ENCODE assay signal across 11 cellular contexts in genomic region chr7:139103057-139103820, GRCh38. TPM values are rescaled to one million over a fixed set of nuclear protein-coding genes. Genes with fewer than 3 reads are reported as not detected.
DNase-seq lines count a peak whose midpoint lies in the region; ATAC-seq and TF ChIP-seq lines count a peak whose summit lies in the region.
"Had no signal": no experiment of that assay in that cellular context is flagged by ENCODE, and none has a peak within 500 bp of the region (broad histone marks: within the 10 kb centered on the region; RNA-seq: fewer than 3 reads in every experiment).

No MANE protein-coding gene starts in this region.

- DNase-seq in left ventricle myocardium inferior (no peak), heart left ventricle (no peak), T-helper 17 cell (no peak), fibroblast of the aortic adventitia (ENCODE audit: low read depth) (peak; percentile 5), upper lobe of right lung (no peak), NCI-H2196 (lab: John Stamatoyannopoulos, UW; ENCODE audit: unreplicated experiment) (no peak), NCI-H187 treated with DMSO at 0.1 percent for 48 hours (lab: John Stamatoyannopoulos, UW) (no peak)
- DNase-seq: NCI-H526 had no signal

- WGBS in heart left ventricle, 4 donors = 59 to 69% (median 62%) methylated on average over 5 of the region's 5 CpGs

- peaks cover 62% of the 10 kb centered on the region for H3K4me1 ChIP-seq in left ventricle myocardium inferior
- H3K4me1 ChIP-seq in heart left ventricle = peaks cover 0 to 69% (median 12%) of the 10 kb centered on the region in 12 donors
- H3K4me1 ChIP-seq in upper lobe of right lung = peaks cover 31% of the 10 kb centered on the region

- peak overlapping the region; percentile 94 for H3K4me3 Mint-ChIP-seq in T-helper 17 cell

- H3K27me3 Mint-ChIP-seq in T-helper 17 cell = no peaks in the 10 kb centered on the region

- H3K27me3 ChIP-seq in left ventricle myocardium inferior (ENCODE audit: low read depth) (no peaks in the 10 kb centered on the region), heart left ventricle (no peaks in the 10 kb centered on the region), upper lobe of right lung (no peaks in the 10 kb centered on the region)
- H3K27me3 ChIP-seq: SJSA1 had no signal

- H3K27ac Mint-ChIP-seq in T-helper 17 cell = peak overlapping the region; percentile 99

- TF ChIP-seq POLR2A in heart left ventricle (IDR thresholded peaks at IDR 0.05) = no peak

- ATAC-seq in heart left ventricle = no peak
- no peak for ATAC-seq in T-helper 17 cell
- no peak for ATAC-seq in upper lobe of right lung
- ATAC-seq in HG03025 (IDR thresholded peaks at IDR 0.05; ENCODE audit: low FRiP score, unreplicated experiment) = no peak
- ATAC-seq: HCT116 had no signal

- H3K36me3 ChIP-seq in left ventricle myocardium inferior (no peaks in the 10 kb centered on the region), heart left ventricle (peaks cover 0 to 9% (median 0%) of the 10 kb centered on the region in 9 donors), upper lobe of right lung (peaks cover 5% of the 10 kb centered on the region)
- H3K36me3 ChIP-seq: SJSA1 had no signal

- intact Hi-C loops in left ventricle myocardium inferior (cut with micrococcal nuclease) (no loop called here), heart left ventricle (cut with DNase I) (no loop called here), upper lobe of right lung (cut with DNase I) (no loop called here)

- H3K9me3 ChIP-seq in left ventricle myocardium inferior (replicated peaks) = no peaks in the 10 kb centered on the region
- no peaks in the 10 kb centered on the region for H3K9me3 ChIP-seq in heart left ventricle
- H3K9me3 ChIP-seq in T-helper 17 cell (ENCODE audit: control insufficient read depth, low read length, poor library complexity, severe bottlenecking) = no peaks in the 10 kb centered on the region
- H3K9me3 ChIP-seq in upper lobe of right lung = no peaks in the 10 kb centered on the region
- H3K9me3 ChIP-seq: SJSA1 had no signal

- peaks cover 49% of the 10 kb centered on the region for H3K4me1 Mint-ChIP-seq in T-helper 17 cell

- H3K36me3 Mint-ChIP-seq in T-helper 17 cell (ENCODE audit: low read depth) = peaks cover 20% of the 10 kb centered on the region

- H3K4me3 ChIP-seq in left ventricle myocardium inferior = peak overlapping the region; percentile 14
- H3K4me3 ChIP-seq in heart left ventricle = peak overlapping the region in 2 of 12 donors; percentile 20 to 87
- H3K4me3 ChIP-seq in fibroblast of the aortic adventitia (ENCODE audit: low read depth, low read length) = no peak overlapping the region
- peak overlapping the region; percentile 98 for H3K4me3 ChIP-seq in upper lobe of right lung
- H3K4me3 ChIP-seq: SJSA1 had no signal

- H3K27ac ChIP-seq in left ventricle myocardium inferior (replicated peaks) = peak overlapping the region; percentile 51
- peak overlapping the region in 6 of 12 donors; percentile 4 to 99 (median 28) for H3K27ac ChIP-seq in heart left ventricle
- H3K27ac ChIP-seq in upper lobe of right lung = peak overlapping the region; percentile 36
- H3K27ac ChIP-seq: SJSA1 had no signal

- TF ChIP-seq CTCF in left ventricle myocardium inferior (IDR thresholded peaks at IDR 0.05; ENCODE audit: borderline replicate concordance) (no peak), heart left ventricle (IDR thresholded peaks at IDR 0.05) (no peak), fibroblast of the aortic adventitia (IDR thresholded peaks at IDR 0.05; ENCODE audit: insufficient read depth, low read length) (no peak), upper lobe of right lung (IDR thresholded peaks at IDR 0.05) (no peak)

RNA-seq across cellular contexts. Expression of gene ZC3HAV1, which starts 6.3 kb away (rescaled TPM):
- 6.8 TPM for total RNA-seq in left ventricle myocardium inferior
- 10 to 100 TPM in 4 of 9 donors, 1 to 10 TPM in 5; 5.2 to 31.9 (median 8.4) TPM for total RNA-seq in heart left ventricle
- polyA plus RNA-seq in heart left ventricle = 1 to 10 TPM; 2.8 to 3.9 TPM
- total RNA-seq in T-helper 17 cell = 100 to 1,000 TPM; 154 to 177 TPM
- total RNA-seq in fibroblast of the aortic adventitia (ENCODE audit: low replicate concordance) = 20.0 and 55.4 TPM in 2 replicates
- total RNA-seq in upper lobe of right lung = 36.0 TPM
